In the genomic region with DNA sequence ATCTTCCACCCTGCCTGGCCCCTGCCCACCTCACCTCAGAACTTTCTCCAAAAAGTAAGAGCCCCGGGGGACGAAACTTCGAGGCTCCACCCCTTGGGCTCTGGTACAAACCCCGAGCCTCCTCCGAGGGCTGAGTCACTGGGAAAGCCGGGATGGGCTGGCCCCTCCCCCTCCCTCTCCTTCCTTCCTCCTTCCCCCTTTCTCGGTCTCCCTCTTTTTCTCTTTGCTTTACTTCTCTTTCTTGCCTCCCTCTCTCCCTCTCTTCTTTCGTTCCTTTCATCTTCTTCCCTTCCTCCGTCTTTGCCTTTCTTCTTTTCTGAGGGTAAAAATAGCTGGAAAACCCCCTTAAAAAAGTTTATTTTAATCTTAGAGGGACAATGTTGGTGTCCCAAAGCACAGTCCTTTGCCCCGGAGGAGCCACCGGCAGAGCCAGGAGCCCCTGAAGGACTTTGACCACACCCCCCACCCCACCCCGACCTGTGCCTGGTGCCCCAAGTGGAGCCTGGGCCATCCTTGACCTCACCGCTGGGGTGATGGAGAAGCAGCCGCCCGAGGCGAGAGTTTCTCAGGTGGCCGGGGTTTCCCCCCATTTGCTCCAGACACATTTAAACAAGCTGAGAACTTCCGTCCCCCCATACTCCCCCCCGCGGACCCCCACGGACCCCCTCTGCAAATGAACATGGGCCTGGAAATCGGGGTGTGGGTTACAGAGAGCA, we compare ENCODE assay signal across 1 cellular context.
TF ChIP-seq lines count a peak whose summit lies in the region.

No MANE protein-coding gene starts in this region.

TF ChIP-seq in GM12878, 131 proteins besides CTCF, POLR2A, EP300 and RAD21 (continued from another document):
- TF ChIP-seq, protein P1, sequence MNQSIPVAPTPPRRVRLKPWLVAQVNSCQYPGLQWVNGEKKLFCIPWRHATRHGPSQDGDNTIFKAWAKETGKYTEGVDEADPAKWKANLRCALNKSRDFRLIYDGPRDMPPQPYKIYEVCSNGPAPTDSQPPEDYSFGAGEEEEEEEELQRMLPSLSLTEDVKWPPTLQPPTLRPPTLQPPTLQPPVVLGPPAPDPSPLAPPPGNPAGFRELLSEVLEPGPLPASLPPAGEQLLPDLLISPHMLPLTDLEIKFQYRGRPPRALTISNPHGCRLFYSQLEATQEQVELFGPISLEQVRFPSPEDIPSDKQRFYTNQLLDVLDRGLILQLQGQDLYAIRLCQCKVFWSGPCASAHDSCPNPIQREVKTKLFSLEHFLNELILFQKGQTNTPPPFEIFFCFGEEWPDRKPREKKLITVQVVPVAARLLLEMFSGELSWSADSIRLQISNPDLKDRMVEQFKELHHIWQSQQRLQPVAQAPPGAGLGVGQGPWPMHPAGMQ (IDR thresholded peaks at IDR 0.05; ENCODE audit: borderline replicate concordance): 0 out of 2 replicates have a peak, but pooled peaks have one; percentile 29
- TF ChIP-seq HDGF (IDR thresholded peaks at IDR 0.05) (peak; percentile 28; the same call in 1 of the 2 replicates), FOS (IDR thresholded peaks at IDR 0.05; ENCODE audit: borderline replicate concordance, extremely low read depth, insufficient read length) (no peak), MEF2A (IDR thresholded peaks at IDR 0.05; ENCODE audit: insufficient read depth, low read depth, low read length) (no peak), NR2F1 (conservative IDR thresholded peaks at IDR 0.05) (peak; percentile 72), KLF5 (IDR thresholded peaks at IDR 0.05; ENCODE audit: partially characterized antibody) (no peak), BHLHE40 (IDR thresholded peaks at IDR 0.05; ENCODE audit: borderline replicate concordance in 1 of 2, low read depth in 2 of 2, low read length in 1 of 2) (peak in 1 of 2 experiments; percentile 15; a peak in 1 of 4 replicates)
- TF ChIP-seq, protein P2, sequence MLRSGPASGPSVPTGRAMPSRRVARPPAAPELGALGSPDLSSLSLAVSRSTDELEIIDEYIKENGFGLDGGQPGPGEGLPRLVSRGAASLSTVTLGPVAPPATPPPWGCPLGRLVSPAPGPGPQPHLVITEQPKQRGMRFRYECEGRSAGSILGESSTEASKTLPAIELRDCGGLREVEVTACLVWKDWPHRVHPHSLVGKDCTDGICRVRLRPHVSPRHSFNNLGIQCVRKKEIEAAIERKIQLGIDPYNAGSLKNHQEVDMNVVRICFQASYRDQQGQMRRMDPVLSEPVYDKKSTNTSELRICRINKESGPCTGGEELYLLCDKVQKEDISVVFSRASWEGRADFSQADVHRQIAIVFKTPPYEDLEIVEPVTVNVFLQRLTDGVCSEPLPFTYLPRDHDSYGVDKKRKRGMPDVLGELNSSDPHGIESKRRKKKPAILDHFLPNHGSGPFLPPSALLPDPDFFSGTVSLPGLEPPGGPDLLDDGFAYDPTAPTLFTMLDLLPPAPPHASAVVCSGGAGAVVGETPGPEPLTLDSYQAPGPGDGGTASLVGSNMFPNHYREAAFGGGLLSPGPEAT (IDR thresholded peaks at IDR 0.05; ENCODE audit: low read depth): peak; percentile 60
